1 cellular context compared by ENCODE assay signal in genomic region chr16:71746442-71747046, GRCh38.
TF ChIP-seq lines count a peak whose summit lies in the region.

No MANE protein-coding gene starts in this region.

TF ChIP-seq in HCT116, 20 proteins besides CTCF, POLR2A, EP300 and RAD21:
- TF ChIP-seq REST (IDR thresholded peaks at IDR 0.05; ENCODE audit: low read depth) = no peak
- no peak for TF ChIP-seq ATF3 (IDR thresholded peaks at IDR 0.05)
- TF ChIP-seq ZNF274 (IDR thresholded peaks at IDR 0.05; ENCODE audit: low read depth, low read length) = no peak
- TF ChIP-seq EZH2phosphoT487 (IDR thresholded peaks at IDR 0.05; ENCODE audit: borderline replicate concordance) = no peak
- no peak for TF ChIP-seq CBX3 (IDR thresholded peaks at IDR 0.05; ENCODE audit: low read depth)
- TF ChIP-seq CEBPB (IDR thresholded peaks at IDR 0.05; ENCODE audit: low read depth) = no peak
- TF ChIP-seq ELF1 (IDR thresholded peaks at IDR 0.05; ENCODE audit: borderline replicate concordance, low read depth) = no peak
- no peak for TF ChIP-seq FOSL1 (IDR thresholded peaks at IDR 0.05; ENCODE audit: low read depth)
- no peak for TF ChIP-seq SIN3A (IDR thresholded peaks at IDR 0.05; ENCODE audit: low read depth)
